8 cellular contexts compared by ENCODE assay signal in the genomic region with DNA sequence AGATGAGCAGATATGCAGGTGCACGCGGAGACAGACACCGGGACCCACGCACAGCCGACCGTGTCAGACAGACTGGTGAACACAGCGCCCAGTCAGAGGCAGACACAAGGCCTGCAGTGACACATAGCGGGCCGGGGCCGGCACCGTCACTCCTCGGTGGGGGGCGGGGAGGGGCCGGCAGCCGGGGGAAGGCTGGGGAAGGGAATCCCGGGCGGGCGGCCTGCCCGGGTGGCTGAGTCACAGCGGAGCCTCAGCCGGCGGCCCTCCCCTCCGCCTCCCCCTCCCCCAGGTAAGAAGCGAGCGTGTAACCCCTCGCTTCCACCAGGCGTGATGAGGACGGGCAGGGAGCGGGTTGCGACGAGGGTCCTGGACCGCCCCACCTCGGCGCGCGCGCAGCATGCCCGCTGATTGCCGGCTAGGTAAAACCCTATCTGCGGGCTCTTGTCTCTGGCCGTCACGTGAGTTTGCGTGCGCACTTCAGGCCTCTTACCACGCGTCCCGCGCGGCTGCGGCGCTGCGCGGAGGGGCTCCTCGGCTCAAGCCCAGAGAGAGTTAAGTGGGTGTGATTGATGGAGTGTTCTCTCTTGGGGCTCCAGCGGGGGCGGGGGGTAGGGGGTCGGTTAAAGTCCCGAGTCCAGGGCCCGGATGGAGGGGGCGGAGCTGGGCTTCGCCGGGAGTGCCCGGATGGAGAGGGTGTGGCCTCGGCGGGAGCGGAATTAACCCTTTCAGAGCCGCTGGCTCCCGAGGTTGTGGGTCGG. TPM values are rescaled to one million over a fixed set of nuclear protein-coding genes. Genes with fewer than 3 reads are reported as not detected.
DNase-seq lines count a peak whose midpoint lies in the region; ATAC-seq and TF ChIP-seq lines count a peak whose summit lies in the region.

No MANE protein-coding gene starts in this region.

- TF ChIP-seq CTCF in BE2C (IDR thresholded peaks at IDR 0.05; ENCODE audit: low read depth, low read length): no peak
- TF ChIP-seq CTCF in Panc1 (IDR thresholded peaks at IDR 0.05): no peak; the same call in 1 of the 2 replicates
- no peak for TF ChIP-seq CTCF in fibroblast of mammary gland (conservative IDR thresholded peaks at IDR 0.05; ENCODE audit: control insufficient read depth, insufficient read depth, low read depth, low read length)
- TF ChIP-seq CTCF in natural killer cell (IDR thresholded peaks at IDR 0.05): no peak

- in situ Hi-C loops in Panc1 (cut with HindIII; ENCODE audit: low pct_unique_long_range_greater_than_20kb, low sequenced_read_pairs): no loop called here

- DNase-seq in BE2C: peak; percentile 89
- DNase-seq in KG1 (lab: John Stamatoyannopoulos, UW): peak; percentile 41
- DNase-seq in Panc1 (ENCODE audit: low read depth, low spot score): no peak
- peak; percentile 79 to 93 for DNase-seq in activated T-helper 1 cell treated with anti-CD3 and anti-CD28 coated beads, Interleukin-2, amount 50 U/mL, for 16 hours (ENCODE audit: low read depth in 1 of 2, low spot score in 1 of 2)
- peak; percentile 88 for DNase-seq in fibroblast of mammary gland (ENCODE audit: low read depth)
- peak; percentile 90 for DNase-seq in natural killer cell
- peak; percentile 95 for DNase-seq in stimulated activated naive CD4-positive, alpha-beta T cell treated with Interleukin-2 at 50 U/mL for 16 hours (lab: John Stamatoyannopoulos, UW)

- H3K27me3 ChIP-seq in BE2C (no peaks in the 10 kb centered on the region), Panc1 (ENCODE audit: control insufficient read depth, insufficient read depth, low read length) (no peaks in the 10 kb centered on the region)

- peak; percentile 26 for ATAC-seq in GM19324 (IDR thresholded peaks at IDR 0.05; ENCODE audit: low FRiP score, unreplicated experiment)
- ATAC-seq in Panc1: peak; percentile 65
- ATAC-seq in natural killer cell: peak; percentile 41 to 62 (median 46)

- peaks cover 0 to 5% of the 10 kb centered on the region in 2 donors for H3K27me3 Mint-ChIP-seq in natural killer cell (ENCODE audit: low read depth in 2 of 2)

- peaks cover 2% of the 10 kb centered on the region for H3K4me1 ChIP-seq in BE2C
- peaks cover 39% of the 10 kb centered on the region for H3K4me1 ChIP-seq in Panc1 (ENCODE audit: control insufficient read depth, insufficient read depth, low read length)

- BruUV-seq in Panc1 (replicated peaks; lab: Mats Ljungman, UMichigan): no TSS peak

- no peaks in the 10 kb centered on the region for H3K9me3 Mint-ChIP-seq in natural killer cell

- no peaks in the 10 kb centered on the region for H3K36me3 Mint-ChIP-seq in natural killer cell

- H3K4me1 Mint-ChIP-seq in natural killer cell: peaks cover 59 to 88% of the 10 kb centered on the region in 2 donors

- POLR2A ChIA-PET in Panc1 (lab: Charles Lee): no interaction called here

- peak overlapping the region; percentile 77 for H3K4me3 ChIP-seq in BE2C (ENCODE audit: low read depth, low read length)
- H3K4me3 ChIP-seq in Panc1 (ENCODE audit: low read depth in 2 of 2, low read length in 2 of 2): peak overlapping the region; percentile 72 to 84
- H3K4me3 ChIP-seq in fibroblast of mammary gland (ENCODE audit: control insufficient read depth, low read depth, low read length): peak overlapping the region; percentile 68

- H3K36me3 ChIP-seq in BE2C (peaks cover 13% of the 10 kb centered on the region), Panc1 (ENCODE audit: control insufficient read depth, insufficient read depth, low read length) (no peaks in the 10 kb centered on the region; the same call in 1 of the 2 replicates)

- CTCF ChIA-PET in Panc1 (lab: Charles Lee): no interaction called here

- H3K27ac ChIP-seq in Panc1 (ENCODE audit: low read length): peak overlapping the region; percentile 85

- peak overlapping the region; percentile 100 for H3K27ac Mint-ChIP-seq in natural killer cell

- intact Hi-C loops in Panc1 (cut with micrococcal nuclease; ENCODE audit: unreplicated experiment): no loop called here
- intact Hi-C loops in natural killer cell (cut with micrococcal nuclease): loop anchor here (1.0 to 10.0 kb wide), 9 partner anchors 8 to 534 kb away; a partner anchor contains a TSS

- peak overlapping the region; percentile 100 for H3K4me3 Mint-ChIP-seq in natural killer cell

- H3K9me3 ChIP-seq in BE2C (no peaks in the 10 kb centered on the region), Panc1 (ENCODE audit: control insufficient read depth, insufficient read depth, low read depth, low read length) (no peaks in the 10 kb centered on the region)

RNA-seq across cellular contexts. Expression of a gene that starts 7.8 kb away (rescaled TPM):
- 28.2 TPM for polyA plus RNA-seq in BE2C (2012; ENCODE audit: insufficient read depth, insufficient read length, low read depth)
- total RNA-seq in Panc1 (2021; ENCODE audit: unreplicated experiment): 19.9 TPM
- 16.0 TPM for polyA plus RNA-seq in Panc1 (2012; ENCODE audit: insufficient read length)
- 100 to 1,000 TPM; 104 to 165 (median 149) TPM for total RNA-seq in natural killer cell

RNA-seq across cellular contexts. Expression of a gene that starts 13.1 kb away (rescaled TPM):
- polyA plus RNA-seq in BE2C (2012; ENCODE audit: insufficient read depth, insufficient read length, low read depth): 98.8 TPM
- total RNA-seq in Panc1 (2021; ENCODE audit: unreplicated experiment) (1.6 TPM), natural killer cell (10 to 100 TPM; 12.7 to 45.5 (median 27.6) TPM)
- 1.1 TPM for polyA plus RNA-seq in Panc1 (2012; ENCODE audit: insufficient read length)

RNA-seq across cellular contexts. Expression of a gene that starts 15.6 kb away (rescaled TPM):
- 331 TPM for polyA plus RNA-seq in BE2C (2012; ENCODE audit: insufficient read depth, insufficient read length, low read depth)
- total RNA-seq in Panc1 (2021; ENCODE audit: unreplicated experiment) (75.2 TPM), natural killer cell (10 to 100 TPM; 35.9 to 40.3 (median 37.3) TPM)
- polyA plus RNA-seq in Panc1 (2012; ENCODE audit: insufficient read length): 176 TPM

RNA-seq across cellular contexts. Expression of a gene that starts 16.0 kb away (rescaled TPM):
- 21.6 TPM for polyA plus RNA-seq in BE2C (2012; ENCODE audit: insufficient read depth, insufficient read length, low read depth)
- total RNA-seq in Panc1 (2021; ENCODE audit: unreplicated experiment) (8.6 TPM), natural killer cell (10 to 100 TPM; 11.0 to 18.3 (median 11.5) TPM)
- polyA plus RNA-seq in Panc1 (2012; ENCODE audit: insufficient read length): 9.2 TPM

RNA-seq across cellular contexts. Expression of a gene that starts 46.8 kb away (rescaled TPM):
- 66.8 TPM for polyA plus RNA-seq in BE2C (2012; ENCODE audit: insufficient read depth, insufficient read length, low read depth)
- total RNA-seq in Panc1 (2021; ENCODE audit: unreplicated experiment) (84.6 TPM), natural killer cell (100 to 1,000 TPM; 215 to 275 (median 218) TPM)
- polyA plus RNA-seq in Panc1 (2012; ENCODE audit: insufficient read length): 113 TPM
